In genomic region chr16:3157229-3158013, GRCh38 we compare ENCODE assay signal across 1 cellular context.
TF ChIP-seq lines count a peak whose summit lies in the region.

No MANE protein-coding gene starts in this region.

TF ChIP-seq in HepG2, 621 proteins besides CTCF, POLR2A, EP300 and RAD21 (continued from another document and continues in another):
- TF ChIP-seq NFKBIZ (CRISPR knock-in tag; IDR thresholded peaks at IDR 0.05) (0 out of 2 replicates have a peak, but pooled peaks have one; percentile 39), ZNF232 (CRISPR knock-in tag; IDR thresholded peaks at IDR 0.05; ENCODE audit: borderline replicate concordance) (0 out of 2 replicates have a peak, but pooled peaks have one; percentile 17), GMEB1 (CRISPR knock-in tag; IDR thresholded peaks at IDR 0.05; ENCODE audit: borderline replicate concordance) (peak; percentile 44; the same call in 1 of the 2 replicates), ZNF704 (CRISPR knock-in tag; IDR thresholded peaks at IDR 0.05; ENCODE audit: borderline replicate concordance) (no peak), THYN1 (CRISPR knock-in tag; IDR thresholded peaks at IDR 0.05; ENCODE audit: borderline replicate concordance, low read depth) (no peak), THRA (CRISPR knock-in tag; IDR thresholded peaks at IDR 0.05; ENCODE audit: borderline replicate concordance) (no peak), TBX2 (CRISPR knock-in tag; IDR thresholded peaks at IDR 0.05; ENCODE audit: borderline replicate concordance) (peak; percentile 57), YEATS2 (CRISPR knock-in tag; IDR thresholded peaks at IDR 0.05; ENCODE audit: borderline replicate concordance) (no peak), NKX3-1 (CRISPR knock-in tag; IDR thresholded peaks at IDR 0.05) (0 out of 2 replicates have a peak, but pooled peaks have one; percentile 40), ZNF354B (CRISPR knock-in tag; IDR thresholded peaks at IDR 0.05) (no peak), POLR2AphosphoS2 (IDR thresholded peaks at IDR 0.05; ENCODE audit: low read depth, low read length) (no peak), ARNT2 (CRISPR knock-in tag; IDR thresholded peaks at IDR 0.05; ENCODE audit: low read depth) (0 out of 2 replicates have a peak, but pooled peaks have one; percentile 25), GPN1 (CRISPR knock-in tag; IDR thresholded peaks at IDR 0.05; ENCODE audit: borderline replicate concordance) (no peak), NR2F2 (IDR thresholded peaks at IDR 0.05; ENCODE audit: borderline replicate concordance, low read depth) (peak; percentile 27; the same call in 1 of the 2 replicates), NFYB (CRISPR knock-in tag; IDR thresholded peaks at IDR 0.05) (peak; percentile 17; the same call in 1 of the 2 replicates), HES4 (CRISPR knock-in tag; IDR thresholded peaks at IDR 0.05; ENCODE audit: borderline replicate concordance) (no peak), ZNF33B (CRISPR knock-in tag; IDR thresholded peaks at IDR 0.05) (0 out of 2 replicates have a peak, but pooled peaks have one; percentile 52), KMT2B (CRISPR knock-in tag; IDR thresholded peaks at IDR 0.05) (no peak; the same call in 1 of the 2 replicates), NFKB2 (CRISPR knock-in tag; IDR thresholded peaks at IDR 0.05; ENCODE audit: borderline replicate concordance) (peak; percentile 21; the same call in 1 of the 2 replicates), KDM5B (CRISPR knock-in tag; IDR thresholded peaks at IDR 0.05; ENCODE audit: borderline replicate concordance) (peak; percentile 43), MED1 (CRISPR knock-in tag; IDR thresholded peaks at IDR 0.05) (peak; percentile 50), SSRP1 (CRISPR knock-in tag; IDR thresholded peaks at IDR 0.05) (no peak; the same call in 1 of the 2 replicates), ELF3 (CRISPR knock-in tag; IDR thresholded peaks at IDR 0.05) (peak; percentile 71; the same call in 1 of the 2 replicates), ZSCAN25 (CRISPR knock-in tag; IDR thresholded peaks at IDR 0.05) (peak; percentile 51; the same call in 1 of the 2 replicates), FOXC1 (CRISPR knock-in tag; IDR thresholded peaks at IDR 0.05; ENCODE audit: borderline replicate concordance) (no peak; the same call in 1 of the 2 replicates), ZNF574 (CRISPR knock-in tag; IDR thresholded peaks at IDR 0.05) (peak; percentile 42; the same call in 1 of the 2 replicates), ZNF543 (CRISPR knock-in tag; IDR thresholded peaks at IDR 0.05) (no peak), KDM2A (CRISPR knock-in tag; IDR thresholded peaks at IDR 0.05; ENCODE audit: borderline replicate concordance, low read depth) (peak; percentile 25; the same call in 1 of the 2 replicates), ZNF878 (CRISPR knock-in tag; IDR thresholded peaks at IDR 0.05) (peak; percentile 61; the same call in 1 of the 2 replicates), ZHX2 (IDR thresholded peaks at IDR 0.05; ENCODE audit: low read depth) (0 out of 2 replicates have a peak, but pooled peaks have one; percentile 52), ZHX2 (CRISPR knock-in tag; IDR thresholded peaks at IDR 0.05; ENCODE audit: borderline replicate concordance) (no peak), HNF4A (CRISPR knock-in tag; IDR thresholded peaks at IDR 0.05) (0 out of 2 replicates have a peak, but pooled peaks have one; percentile 12), ZNF274 (CRISPR knock-in tag; IDR thresholded peaks at IDR 0.05) (0 out of 2 replicates have a peak, but pooled peaks have one; percentile 38), PHF21A (CRISPR knock-in tag; IDR thresholded peaks at IDR 0.05) (peak; percentile 50; the same call in 1 of the 2 replicates), CC2D1A (CRISPR knock-in tag; IDR thresholded peaks at IDR 0.05) (no peak), ZNF777 (CRISPR knock-in tag; IDR thresholded peaks at IDR 0.05) (peak; percentile 91), DDIT3 (CRISPR knock-in tag; IDR thresholded peaks at IDR 0.05) (no peak), REST (IDR thresholded peaks at IDR 0.05; ENCODE audit: borderline replicate concordance in 1 of 2, low read depth in 1 of 2, low read length in 2 of 2) (no peak), SAP130 (CRISPR knock-in tag; IDR thresholded peaks at IDR 0.05; ENCODE audit: low read depth) (peak; percentile 42; the same call in 1 of the 2 replicates), ZUFSP (CRISPR knock-in tag; IDR thresholded peaks at IDR 0.05; ENCODE audit: borderline replicate concordance) (no peak), ETS1 (CRISPR knock-in tag; IDR thresholded peaks at IDR 0.05) (no peak)
